In genomic region chr11:129536338-129536737, GRCh38 we compare ENCODE assay signal across 26 cellular contexts.
"Had no signal": no experiment of that assay in that cellular context is flagged by ENCODE, and none has a peak within 500 bp of the region (broad histone marks: within the 10 kb centered on the region; RNA-seq: fewer than 3 reads in every experiment).

No MANE protein-coding gene starts in this region.

- H3K4me2 ChIP-seq: neural progenitor cell had no signal

- H3K4me3 Mint-ChIP-seq: nephron; neural progenitor cell; stimulated activated effector memory CD8-positive, alpha-beta T cell treated with anti-CD3 and anti-CD28 coated beads, Interleukin-12 subunit alpha, Interleukin-12 subunit beta, amount 100 ng/mL, for 72 hours; stimulated activated naive B cell treated with anti-CD40 and anti-IgM and Interleukin-4, amounts not matched to agents 10 μg/mL and 1 μg/mL and 100 μg/mL, for 72 hours; stimulated activated naive CD8-positive, alpha-beta T cell treated with anti-CD3 and anti-CD28 coated beads, Interleukin-15, Interleukin-2, amounts not matched to agents 100 ng/mL and 50 ng/mL, for 24 hours had no signal

- H3K79me2 ChIP-seq: parathyroid adenoma had no signal

- H3K9ac ChIP-seq: neural progenitor cell, parathyroid adenoma had no signal

- H3K4me3 ChIP-seq: neural progenitor cell, ovary, psoas muscle, right lobe of liver, sigmoid colon, stomach, thoracic aorta, thyroid gland, tibial nerve, upper lobe of left lung, vagina had no signal

- DNase-seq: occipital lobe; ovary; posterior cingulate gyrus; psoas muscle; right cardiac atrium; right lobe of liver; sigmoid colon; small intestine; stimulated activated CD4-positive, alpha-beta T cell treated with anti-CD3 and anti-CD28 coated beads, Interleukin-15, amount 100 ng/mL, for 24 hours; stimulated activated CD4-positive, alpha-beta T cell treated with anti-CD3 and anti-CD28 coated beads, Interleukin-2, amount 100 ng/mL, for 24 hours; stimulated activated CD4-positive, alpha-beta T cell treated with anti-CD3 and anti-CD28 coated beads, Interleukin-2, amount 100 ng/mL, for 48 hours; stimulated activated CD4-positive, alpha-beta T cell treated with anti-CD3 and anti-CD28 coated beads, Interleukin-4, amount 100 ng/mL, for 24 hours; stimulated activated naive B cell treated with anti-CD40 and anti-IgM and Interleukin-4, amounts not matched to agents 10 μg/mL and 1 μg/mL and 100 μg/mL, for 72 hours; stimulated activated naive CD4-positive, alpha-beta T cell treated with Interleukin-2 at 50 U/mL for 16 hours; stomach; thyroid gland; upper lobe of left lung had no signal

- H3K4me1 Mint-ChIP-seq: nephron; neural progenitor cell; stimulated activated effector memory CD8-positive, alpha-beta T cell treated with anti-CD3 and anti-CD28 coated beads, Interleukin-12 subunit alpha, Interleukin-12 subunit beta, amount 100 ng/mL, for 72 hours; stimulated activated naive B cell treated with anti-CD40 and anti-IgM and Interleukin-4, amounts not matched to agents 10 μg/mL and 1 μg/mL and 100 μg/mL, for 72 hours had no signal

- H3K27me3 Mint-ChIP-seq: stimulated activated naive CD8-positive, alpha-beta T cell treated with anti-CD3 and anti-CD28 coated beads, Interleukin-15, Interleukin-2, amounts not matched to agents 100 ng/mL and 50 ng/mL, for 24 hours had no signal

- H3K27ac ChIP-seq: neural progenitor cell, ovary, parathyroid adenoma, psoas muscle, right lobe of liver, sigmoid colon, stomach, thoracic aorta, thyroid gland, tibial nerve, upper lobe of left lung, vagina had no signal

- H3K4me1 ChIP-seq: neural progenitor cell, parathyroid adenoma, psoas muscle, right lobe of liver, sigmoid colon, stomach, thyroid gland, tibial nerve, upper lobe of left lung, vagina had no signal

- H3K9me3 ChIP-seq: sigmoid colon, thoracic aorta, thyroid gland, vagina had no signal

- H3K36me3 Mint-ChIP-seq: neural progenitor cell; stimulated activated effector memory CD8-positive, alpha-beta T cell treated with anti-CD3 and anti-CD28 coated beads, Interleukin-12 subunit alpha, Interleukin-12 subunit beta, amount 100 ng/mL, for 72 hours had no signal

- H3K27ac Mint-ChIP-seq: nephron; neural progenitor cell; progenitor cell of endocrine pancreas; stimulated activated effector memory CD8-positive, alpha-beta T cell treated with anti-CD3 and anti-CD28 coated beads, Interleukin-12 subunit alpha, Interleukin-12 subunit beta, amount 100 ng/mL, for 72 hours; stimulated activated naive B cell treated with anti-CD40 and anti-IgM and Interleukin-4, amounts not matched to agents 10 μg/mL and 1 μg/mL and 100 μg/mL, for 72 hours; stimulated activated naive CD8-positive, alpha-beta T cell treated with anti-CD3 and anti-CD28 coated beads, Interleukin-15, Interleukin-2, amounts not matched to agents 100 ng/mL and 50 ng/mL, for 24 hours had no signal

- H2AFZ ChIP-seq: neural progenitor cell, parathyroid adenoma had no signal

- ATAC-seq: psoas muscle; right cardiac atrium; right lobe of liver; stimulated activated effector memory CD8-positive, alpha-beta T cell treated with anti-CD3 and anti-CD28 coated beads, Interleukin-12 subunit alpha, Interleukin-12 subunit beta, amount 100 ng/mL, for 72 hours; stimulated activated naive B cell treated with anti-CD40 and anti-IgM and Interleukin-4, amounts not matched to agents 10 μg/mL and 1 μg/mL and 100 μg/mL, for 72 hours had no signal

- H3K36me3 ChIP-seq: neural progenitor cell, ovary, right lobe of liver, sigmoid colon, stomach, thoracic aorta, thyroid gland, tibial nerve, upper lobe of left lung, vagina had no signal

- H3K27me3 ChIP-seq: neural progenitor cell, ovary, right lobe of liver, sigmoid colon, stomach, thyroid gland, tibial nerve, upper lobe of left lung, vagina had no signal
